ENCODE assay signal across 20 cellular contexts in the genomic region with DNA sequence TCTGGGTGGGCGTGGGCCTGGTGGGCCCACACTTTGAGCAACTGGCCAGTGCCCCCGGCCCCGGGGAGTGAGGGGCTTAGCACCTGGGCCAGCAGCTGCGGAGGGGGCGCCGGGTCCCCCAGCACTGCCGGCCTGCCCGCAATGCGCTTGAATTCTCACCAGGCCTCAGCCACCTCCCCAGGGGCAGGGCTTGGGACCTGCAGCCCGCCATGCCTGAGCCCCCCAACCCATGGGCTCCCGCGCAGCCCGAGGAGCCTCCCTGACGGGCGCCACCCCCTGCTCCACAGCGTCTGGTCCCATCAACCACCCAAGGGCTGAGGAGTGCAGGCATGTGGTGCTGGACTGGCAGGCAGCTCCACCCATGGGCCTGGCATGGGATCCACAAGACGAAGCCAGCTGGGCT.
A peak's percentile ranks its signal among the peaks of the same experiment; 100 is the strongest.
DNase-seq lines count a peak whose midpoint lies in the region; ATAC-seq, FAIRE-seq and TF ChIP-seq lines count a peak whose summit lies in the region.
"Had no signal": no experiment of that assay in that cellular context is flagged by ENCODE, and none has a peak within 500 bp of the region (broad histone marks: within the 10 kb centered on the region; RNA-seq: fewer than 3 reads in every experiment).

No MANE protein-coding gene starts in this region.

- H3K4me1 ChIP-seq in spleen: no peaks in the 10 kb centered on the region
- H3K4me1 ChIP-seq: A549, Caco-2 had no signal

- no peak for TF ChIP-seq CTCF in spleen (IDR thresholded peaks at IDR 0.05 in 8 of 11, conservative IDR thresholded peaks at IDR 0.05 in 3 of 11)

- ATAC-seq in HG03520 (IDR thresholded peaks at IDR 0.05; ENCODE audit: unreplicated experiment) (no peak), HG03097 (IDR thresholded peaks at IDR 0.05; ENCODE audit: low FRiP score, unreplicated experiment) (no peak)
- ATAC-seq: A549, GM23338, HepG2 had no signal

- H3K27ac ChIP-seq in spleen: no peak overlapping the region
- H3K27ac ChIP-seq: 22Rv1, A549, C4-2B had no signal

- DNase-seq in activated gamma-delta T cell (lab: John Stamatoyannopoulos, UW): peak; percentile 9
- DNase-seq in activated gamma-delta T cell treated with Interleukin-2 at 50 U/mL for 16 hours: no peak
- peak; percentile 84 for DNase-seq in mesenteric fat pad (ENCODE audit: low spot score)
- peak; percentile 66 for DNase-seq in spleen
- DNase-seq in GM19239 (ENCODE audit: insufficient read length, low spot score): no peak
- DNase-seq: AML-193; Caco-2; CD4-positive, alpha-beta T cell; HCEC 1CT had no signal

- no peaks in the 10 kb centered on the region for H3K36me3 ChIP-seq in spleen

- 86 to 97% (median 95%) methylated on average over 7 to 17 of the region's 17 CpGs for WGBS in spleen, 5 donors

- no peaks in the 10 kb centered on the region for H3K27me3 ChIP-seq in spleen (replicated peaks in 1 of 7)

- FAIRE-seq in GM19239 (lab: Jason Lieb, UNC): no peak
- FAIRE-seq: A549, D721Med, G401.6, GM12891, H54, HepG2 had no signal

- TF ChIP-seq POLR2A in spleen (IDR thresholded peaks at IDR 0.05): no peak

- intact Hi-C loops in spleen (cut with DNase I; ENCODE audit: low total_unique reads): no loop called here

- no peak overlapping the region for H3K4me3 ChIP-seq in spleen
- H3K4me3 ChIP-seq: A549, GM23338 had no signal

- peaks cover 0 to 47% (median 31%) of the 10 kb centered on the region in 8 donors for H3K9me3 ChIP-seq in spleen
- H3K9me3 ChIP-seq: A549 had no signal

Comparison
In these comparisons a context has a peak if more than half of its experiments do, and no peak if none do; other contexts are left out.
1. DNase-seq: peak in activated gamma-delta T cell (single experiment), mesenteric fat pad (single experiment) and spleen (single experiment); none in activated gamma-delta T cell treated with Interleukin-2 at 50 U/mL for 16 hours (single experiment) and GM19239 (single experiment).